Comparison of ENCODE assay signal across 8 cellular contexts in genomic region chr19:47112166-47112663, GRCh38. TPM values are rescaled to one million over a fixed set of nuclear protein-coding genes. Genes with fewer than 3 reads are reported as not detected.
DNase-seq lines count a peak whose midpoint lies in the region; ATAC-seq, FAIRE-seq and TF ChIP-seq lines count a peak whose summit lies in the region.

No MANE protein-coding gene starts in this region.

- peaks cover 36% of the 10 kb centered on the region for H3K36me3 Mint-ChIP-seq in activated CD4-positive, alpha-beta T cell treated with anti-CD3 and anti-CD28 coated beads, Interleukin-2, amount 10 ng/mL, durations not matched to agents 24 days and 14 days (ENCODE audit: low read depth)

- H3K4me1 ChIP-seq in colonic mucosa: peaks cover 11% of the 10 kb centered on the region

- intact Hi-C loops in activated CD4-positive, alpha-beta T cell treated with anti-CD3 and anti-CD28 coated beads, Interleukin-2, amount 10 ng/mL, durations not matched to agents 24 days and 14 days (cut with micrococcal nuclease): loop anchor here (2.0 to 5.0 kb wide), 6 partner anchors 33 to 510 kb away; partner anchors contain the start of genes CALM3 and SLC1A5
- intact Hi-C loops in colonic mucosa (cut with DNase I): no loop called here

- H3K27ac ChIP-seq in colonic mucosa: peak overlapping the region; percentile 100

- H3K4me3 ChIP-seq in GM08714 (ENCODE audit: low read length): peak overlapping the region; percentile 99
- peak overlapping the region; percentile 81 for H3K4me3 ChIP-seq in colonic mucosa

- TF ChIP-seq CTCF in colonic mucosa (IDR thresholded peaks at IDR 0.05) (no peak), D721Med (IDR thresholded peaks at IDR 0.05; ENCODE audit: insufficient read depth, missing control alignments) (no peak)

- ATAC-seq in HG03039 (IDR thresholded peaks at IDR 0.05; ENCODE audit: unreplicated experiment) (peak; percentile 17), left lobe of liver (peak; percentile 67)

- no peak for FAIRE-seq in D721Med (lab: Jason Lieb, UNC)

- peaks cover 41% of the 10 kb centered on the region for H3K4me1 Mint-ChIP-seq in activated CD4-positive, alpha-beta T cell treated with anti-CD3 and anti-CD28 coated beads, Interleukin-2, amount 10 ng/mL, durations not matched to agents 24 days and 14 days

- H3K4me3 Mint-ChIP-seq in activated CD4-positive, alpha-beta T cell treated with anti-CD3 and anti-CD28 coated beads, Interleukin-2, amount 10 ng/mL, durations not matched to agents 24 days and 14 days: peak overlapping the region; percentile 96

- H3K27me3 Mint-ChIP-seq in activated CD4-positive, alpha-beta T cell treated with anti-CD3 and anti-CD28 coated beads, Interleukin-2, amount 10 ng/mL, durations not matched to agents 24 days and 14 days: no peaks in the 10 kb centered on the region

- H3K36me3 ChIP-seq in colonic mucosa: no peaks in the 10 kb centered on the region

- H3K9me3 Mint-ChIP-seq in activated CD4-positive, alpha-beta T cell treated with anti-CD3 and anti-CD28 coated beads, Interleukin-2, amount 10 ng/mL, durations not matched to agents 24 days and 14 days: no peaks in the 10 kb centered on the region

- peak overlapping the region; percentile 100 for H3K9ac ChIP-seq in colonic mucosa (ENCODE audit: low read depth in 2 of 2, low read length in 2 of 2)

- peak overlapping the region; percentile 100 for H3K27ac Mint-ChIP-seq in activated CD4-positive, alpha-beta T cell treated with anti-CD3 and anti-CD28 coated beads, Interleukin-2, amount 10 ng/mL, durations not matched to agents 24 days and 14 days

- H3K27me3 ChIP-seq in colonic mucosa: no peaks in the 10 kb centered on the region

- no peaks in the 10 kb centered on the region for H3K9me3 ChIP-seq in colonic mucosa

- DNase-seq in NCI-H510A (lab: John Stamatoyannopoulos, UW): peak; percentile 85
- peak; percentile 95 for DNase-seq in activated CD4-positive, alpha-beta T cell treated with anti-CD3 and anti-CD28 coated beads, Interleukin-2, amount 10 ng/mL, durations not matched to agents 24 days and 14 days
- peak; percentile 90 for DNase-seq in colonic mucosa
- DNase-seq in left lobe of liver (ENCODE audit: low spot score): peak; percentile 84
- peak; percentile 84 to 86 for DNase-seq in stimulated activated CD4-positive, alpha-beta T cell treated with anti-CD3 and anti-CD28 coated beads, Interleukin-2, amount 100 ng/mL, for 24 hours
- DNase-seq in D721Med (ENCODE audit: insufficient read length, low spot score): no peak

RNA-seq across cellular contexts. Expression of gene ZC3H4, which starts 1.4 kb away (rescaled TPM):
- total RNA-seq in activated CD4-positive, alpha-beta T cell treated with anti-CD3 and anti-CD28 coated beads, Interleukin-2, amount 10 ng/mL, durations not matched to agents 24 days and 14 days: 97.3 and 103 TPM in 2 replicates
- 10 to 100 TPM; 27.2 to 62.2 TPM for total RNA-seq in colonic mucosa
- 18.5 TPM for total RNA-seq in left lobe of liver

RNA-seq across cellular contexts. Expression of gene SAE1, which starts 18.4 kb away (rescaled TPM):
- 147 and 151 TPM in 2 replicates for total RNA-seq in activated CD4-positive, alpha-beta T cell treated with anti-CD3 and anti-CD28 coated beads, Interleukin-2, amount 10 ng/mL, durations not matched to agents 24 days and 14 days
- 10 to 100 TPM; 64.5 to 92.0 TPM for total RNA-seq in colonic mucosa
- total RNA-seq in left lobe of liver: 22.0 TPM
